22 cellular contexts compared by ENCODE assay signal in genomic region chr20:22560817-22561216, GRCh38. TPM values are rescaled to one million over a fixed set of nuclear protein-coding genes. Genes with fewer than 3 reads are reported as not detected.
DNase-seq lines count a peak whose midpoint lies in the region; ATAC-seq and TF ChIP-seq lines count a peak whose summit lies in the region.
"Had no signal": no experiment of that assay in that cellular context is flagged by ENCODE, and none has a peak within 500 bp of the region (broad histone marks: within the 10 kb centered on the region; RNA-seq: fewer than 3 reads in every experiment).

No MANE protein-coding gene starts in this region.

- H2BK12ac ChIP-seq in trophoblast cell (ENCODE audit: low read length) = no peak overlapping the region

- no peak for TF ChIP-seq POLR2A in esophagus muscularis mucosa (IDR thresholded peaks at IDR 0.05; ENCODE audit: low read depth)

- H3K36me3 Mint-ChIP-seq in GM23338 (ENCODE audit: low read depth) = no peaks in the 10 kb centered on the region

- no peak overlapping the region for H3K4ac ChIP-seq in trophoblast cell (ENCODE audit: low read depth, low read length)

- H3K9me2 ChIP-seq in GM23338 (ENCODE audit: insufficient read depth) = no peaks in the 10 kb centered on the region

- no peaks in the 10 kb centered on the region for H3K36me3 ChIP-seq in GM23338 (ENCODE audit: insufficient read depth)
- no peaks in the 10 kb centered on the region for H3K36me3 ChIP-seq in esophagus muscularis mucosa
- H3K36me3 ChIP-seq in trophoblast cell (ENCODE audit: control insufficient read depth in 1 of 2, insufficient read depth in 2 of 2, low read length in 2 of 2) = no peaks in the 10 kb centered on the region
- H3K36me3 ChIP-seq: Peyer's patch had no signal

- TF ChIP-seq CTCF in GM23338 (conservative IDR thresholded peaks at IDR 0.05; ENCODE audit: low read depth in 2 of 2) = no peak
- no peak for TF ChIP-seq CTCF in esophagus muscularis mucosa (IDR thresholded peaks at IDR 0.05)

- peaks cover 76% of the 10 kb centered on the region for H3K4me1 Mint-ChIP-seq in GM23338

- no peak overlapping the region for H2BK5ac ChIP-seq in trophoblast cell (ENCODE audit: low read depth, low read length, poor library complexity)

- intact Hi-C loops in esophagus muscularis mucosa (cut with DNase I) = no loop called here

- H3K4me1 ChIP-seq in GM23338 (ENCODE audit: insufficient read depth) (peaks cover 97% of the 10 kb centered on the region), esophagus muscularis mucosa (no peaks in the 10 kb centered on the region), trophoblast cell (ENCODE audit: control insufficient read depth in 1 of 2, insufficient read depth in 2 of 2, low read length in 2 of 2) (no peaks in the 10 kb centered on the region)
- H3K4me1 ChIP-seq: A549, Peyer's patch had no signal

- H3K9ac ChIP-seq in trophoblast cell (ENCODE audit: low read length) = no peak overlapping the region

- no peaks in the 10 kb centered on the region for H3K9me3 ChIP-seq in esophagus muscularis mucosa
- H3K9me3 ChIP-seq in trophoblast cell (ENCODE audit: insufficient read depth, low read depth, low read length) = peaks cover 1% of the 10 kb centered on the region
- H3K9me3 ChIP-seq: A549 had no signal

- H3K27me3 Mint-ChIP-seq in GM23338 (ENCODE audit: insufficient read depth, low read depth, poor library complexity) = peaks cover 98% of the 10 kb centered on the region

- H4K20me1 ChIP-seq in GM23338 (replicated peaks; ENCODE audit: insufficient read depth) = peaks cover 41% of the 10 kb centered on the region

- H3K4me2 ChIP-seq in GM23338 = peak overlapping the region; percentile 51
- H3K4me2 ChIP-seq in trophoblast cell (ENCODE audit: low read length) = no peak overlapping the region
- H3K4me2 ChIP-seq: A549 had no signal

- H3K27ac ChIP-seq in GM23338 (ENCODE audit: low read depth) (no peak overlapping the region), esophagus muscularis mucosa (replicated peaks in 1 of 4) (no peak overlapping the region), trophoblast cell (ENCODE audit: low read depth, low read length) (no peak overlapping the region)
- H3K27ac ChIP-seq: A549, Peyer's patch, SK-N-MC had no signal

- 2% methylated on average over 16 of the region's 16 CpGs for WGBS in esophagus muscularis mucosa
- whole genome bisulfite sequencing in trophoblast cell (ENCODE audit: extremely low coverage, insufficient coverage, insufficient read length) = no CpG with 5 or more reads among the region's 16 CpGs

- no peak overlapping the region for H2AK5ac ChIP-seq in trophoblast cell (ENCODE audit: low read length)

- peak overlapping the region; percentile 27 for H3K23ac ChIP-seq in trophoblast cell (ENCODE audit: low read length)

- peak; percentile 64 for ATAC-seq in GM23338
- ATAC-seq in GM21360 (IDR thresholded peaks at IDR 0.05; ENCODE audit: unreplicated experiment) = no peak
- no peak for ATAC-seq in HG03520 (IDR thresholded peaks at IDR 0.05; ENCODE audit: unreplicated experiment)
- ATAC-seq: A549, HCT116 had no signal

- no peak overlapping the region for H3K18ac ChIP-seq in trophoblast cell (ENCODE audit: low read length)

- no peak overlapping the region for H4K91ac ChIP-seq in trophoblast cell (ENCODE audit: low read depth, low read length)

- no peak overlapping the region for H4K12ac ChIP-seq in trophoblast cell (ENCODE audit: low read depth, low read length)

- no peaks in the 10 kb centered on the region for H3K79me1 ChIP-seq in trophoblast cell (ENCODE audit: low read length)

- no peaks in the 10 kb centered on the region for H3K79me2 ChIP-seq in GM23338 (replicated peaks; ENCODE audit: insufficient read depth)
- no peaks in the 10 kb centered on the region for H3K79me2 ChIP-seq in trophoblast cell (ENCODE audit: control insufficient read depth, insufficient read depth, low read length, poor library complexity)

- no peak overlapping the region for H3K14ac ChIP-seq in trophoblast cell (ENCODE audit: low read length)

- H3K4me3 Mint-ChIP-seq in GM23338 = no peak overlapping the region
- H3K4me3 Mint-ChIP-seq: CD4-positive, alpha-beta T cell had no signal

- no peak overlapping the region for H3K27ac Mint-ChIP-seq in GM23338
- H3K27ac Mint-ChIP-seq: CD4-positive, alpha-beta T cell had no signal

- H3K27me3 ChIP-seq in GM23338 (ENCODE audit: insufficient read depth) = peaks cover 100% of the 10 kb centered on the region
- peaks cover 0 to 92% (median 14%) of the 10 kb centered on the region in 4 donors for H3K27me3 ChIP-seq in esophagus muscularis mucosa
- H3K27me3 ChIP-seq in trophoblast cell (ENCODE audit: insufficient read depth, low read length) = peaks cover 50% of the 10 kb centered on the region
- H3K27me3 ChIP-seq: Peyer's patch had no signal

- no peak overlapping the region; the same call in 1 of the 2 replicates for H3K4me3 ChIP-seq in GM23338
- H3K4me3 ChIP-seq in esophagus muscularis mucosa = no peak overlapping the region
- H3K4me3 ChIP-seq in trophoblast cell (ENCODE audit: low read depth, low read length) = no peak overlapping the region
- H3K4me3 ChIP-seq: A549, Peyer's patch, SK-N-MC had no signal

- H2AFZ ChIP-seq in GM23338 (no peak overlapping the region), trophoblast cell (ENCODE audit: insufficient read depth, low read length, poor library complexity) (no peak overlapping the region)

- in situ Hi-C loops in G401 (cut with HindIII; ENCODE audit: low sequenced_read_pairs) = no loop called here

- H3F3A ChIP-seq in GM23338 (replicated peaks; ENCODE audit: low read depth) = peaks cover 25% of the 10 kb centered on the region; the same call in 1 of the 2 replicates

- TF ChIP-seq EP300 in esophagus muscularis mucosa (IDR thresholded peaks at IDR 0.05) = no peak

- no peak overlapping the region for H4K8ac ChIP-seq in trophoblast cell (ENCODE audit: low read depth, low read length)

- H2BK120ac ChIP-seq in trophoblast cell (ENCODE audit: insufficient read depth, low read length, poor library complexity) = no peak overlapping the region

- H3K9me3 Mint-ChIP-seq in GM23338 = no peaks in the 10 kb centered on the region
- H3K9me3 Mint-ChIP-seq: CD4-positive, alpha-beta T cell had no signal

- DNase-seq in GM23338 (ENCODE audit: low spot score) (peak; percentile 76), NCI-H146 treated with DMSO at 0.1 percent for 48 hours (lab: John Stamatoyannopoulos, UW; ENCODE audit: unreplicated experiment) (peak; percentile 87), esophagus muscularis mucosa (ENCODE audit: extremely low spot score) (peak; percentile 42), trophoblast cell (no peak), G401 (ENCODE audit: low spot score) (no peak), NCI-H2196 (lab: John Stamatoyannopoulos, UW; ENCODE audit: unreplicated experiment) (no peak)
- DNase-seq: Calu3; CD4-positive, alpha-beta T cell; NCI-H1092 treated with DMSO at 0.1 percent for 48 hours; NCI-H187; NCI-H345; NCI-H526; NK-92 treated with Interleukin-12 subunit alpha and Interleukin-12 subunit beta, amount 100 ng/mL, for 24 hours; Peyer's patch; Right ventricle myocardium superior had no signal

TF ChIP-seq in GM23338, 12 proteins besides CTCF, POLR2A, EP300 and RAD21 (continues in another document):
- TF ChIP-seq REST (IDR thresholded peaks at IDR 0.05; ENCODE audit: unreplicated experiment) (no peak), POLR2AphosphoS5 (IDR thresholded peaks at IDR 0.05; ENCODE audit: low read depth) (no peak), EZH2 (IDR thresholded peaks at IDR 0.05; ENCODE audit: low read depth, unreplicated experiment) (no peak), ZNF331 (CRISPR knock-in tag; IDR thresholded peaks at IDR 0.05; ENCODE audit: low read depth) (no peak), JUNB (IDR thresholded peaks at IDR 0.05; ENCODE audit: unreplicated experiment) (no peak), ETS1 (IDR thresholded peaks at IDR 0.05) (no peak), CREB1 (CRISPR knock-in tag; IDR thresholded peaks at IDR 0.05; ENCODE audit: low read depth) (no peak), STAT1 (IDR thresholded peaks at IDR 0.05; ENCODE audit: unreplicated experiment) (no peak), ZNF114 (CRISPR knock-in tag; IDR thresholded peaks at IDR 0.05) (no peak), NANOG (IDR thresholded peaks at IDR 0.05; ENCODE audit: borderline replicate concordance) (no peak)

RNA-seq across cellular contexts. Expression of gene FOXA2, which starts 23.6 kb away (rescaled TPM):
- total RNA-seq in GM23338 (2014; rRNA removed; shearing (Covaris generic)) = not detected in 2 replicates
- polyA plus RNA-seq in GM23338 (2016; fragmentation: Nextera tagmentation; extraction: Ambion mirVana) = not detected in 2 replicates
- total RNA-seq in esophagus muscularis mucosa = not detected
- polyA plus RNA-seq in trophoblast cell (2013) = not detected in 2 replicates
- total RNA-seq in G401 (2014; rRNA removed; shearing (Covaris generic)) = not detected in 2 replicates
- total RNA-seq: CD4-positive, alpha-beta T cell; LHCN-M2; Right ventricle myocardium superior had no signal
- polyA plus RNA-seq: BJ had no signal

Comparison
In these comparisons a context has a peak if more than half of its experiments do, and no peak if none do; other contexts are left out.
1. DNase-seq: peak in GM23338 (single experiment), NCI-H146 treated with DMSO at 0.1 percent for 48 hours (single experiment) and esophagus muscularis mucosa (single experiment); none in trophoblast cell (0 of 2), G401 (single experiment) and NCI-H2196 (single experiment).